In the genomic region with DNA sequence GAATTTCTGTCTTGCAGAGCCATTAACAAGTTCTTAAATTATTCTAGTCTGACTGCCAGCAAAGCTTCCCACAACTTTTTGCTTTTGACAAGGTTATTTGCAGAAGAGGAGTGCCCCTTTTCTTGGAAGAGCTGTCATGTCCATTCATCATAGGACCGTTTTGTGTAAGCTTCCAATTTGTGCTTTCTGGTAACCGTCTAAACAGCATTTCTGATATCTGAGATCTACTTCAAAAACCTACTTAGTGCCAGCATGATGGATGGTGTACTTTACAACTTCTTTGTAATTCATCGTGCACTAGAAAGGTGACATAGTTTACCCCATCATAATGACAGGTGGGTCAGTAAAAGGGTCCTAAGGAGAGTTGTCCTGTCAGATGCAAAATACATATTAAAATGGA, we compare ENCODE assay signal across 26 cellular contexts.
DNase-seq lines count a peak whose midpoint lies in the region; ATAC-seq, FAIRE-seq and TF ChIP-seq lines count a peak whose summit lies in the region.
"Had no signal": no experiment of that assay in that cellular context is flagged by ENCODE, and none has a peak within 500 bp of the region (broad histone marks: within the 10 kb centered on the region; RNA-seq: fewer than 3 reads in every experiment).

No MANE protein-coding gene starts in this region.

- H3K4me3 Mint-ChIP-seq in astrocyte (ENCODE audit: unreplicated experiment) (no peak overlapping the region), Caco-2 (ENCODE audit: unreplicated experiment) (no peak overlapping the region)
- H3K4me3 Mint-ChIP-seq: activated CD8-positive, alpha-beta T cell treated with anti-CD3 and anti-CD28 coated beads for 36 hours; activated naive CD8-positive, alpha-beta T cell; nephron had no signal

- DNase-seq in GM12891 (ENCODE audit: insufficient read length, low spot score) (no peak), NCI-H1417 (lab: John Stamatoyannopoulos, UW) (peak; percentile 34 to 90 (median 87)), NCI-H2227 treated with DMSO at 0.1 percent for 48 hours (lab: John Stamatoyannopoulos, UW) (peak; percentile 68), astrocyte (ENCODE audit: low read depth) (peak; percentile 4), Caco-2 (no peak)
- DNase-seq: activated CD8-positive, alpha-beta T cell treated with anti-CD3 and anti-CD28 coated beads for 36 hours; anterior cingulate cortex; COR-L47; foreskin fibroblast; KBM-7; NCI-H1930; NCI-H82; pancreas; RPMI8226; stimulated activated naive CD4-positive, alpha-beta T cell treated with Interleukin-2 at 50 U/mL for 16 hours; T-helper 2 cell had no signal

- POLR2A ChIA-PET in Caco-2 (lab: Charles Lee): no interaction called here

- peak; percentile 69 for FAIRE-seq in GM12891 (lab: Jason Lieb, UNC)
- no peak for FAIRE-seq in astrocyte (lab: Jason Lieb, UNC)

- H3K4me1 Mint-ChIP-seq in astrocyte (ENCODE audit: low read depth, unreplicated experiment): no peaks in the 10 kb centered on the region
- no peaks in the 10 kb centered on the region for H3K4me1 Mint-ChIP-seq in Caco-2 (ENCODE audit: low read depth, unreplicated experiment)
- H3K4me1 Mint-ChIP-seq: nephron had no signal

- no peaks in the 10 kb centered on the region for H3K9me3 ChIP-seq in astrocyte (ENCODE audit: insufficient read depth, low read depth, low read length)
- H3K9me3 ChIP-seq in Caco-2: no peaks in the 10 kb centered on the region
- H3K9me3 ChIP-seq: BLaER1 treated with 17β-estradiol and CSF1 and Interleukin-3, amounts not matched to agents 10 nM and 100 nM; pancreas had no signal

- CTCF ChIA-PET in Caco-2 (lab: Charles Lee): no interaction called here

- H3K36me3 Mint-ChIP-seq in astrocyte (ENCODE audit: low read depth, unreplicated experiment): no peaks in the 10 kb centered on the region
- H3K36me3 Mint-ChIP-seq in Caco-2 (ENCODE audit: insufficient read depth, unreplicated experiment): no peaks in the 10 kb centered on the region
- H3K36me3 Mint-ChIP-seq: activated naive CD8-positive, alpha-beta T cell had no signal

- H3K27me3 Mint-ChIP-seq in astrocyte (ENCODE audit: low read depth, unreplicated experiment) (no peaks in the 10 kb centered on the region), Caco-2 (ENCODE audit: insufficient read depth, unreplicated experiment) (no peaks in the 10 kb centered on the region)
- H3K27me3 Mint-ChIP-seq: activated CD8-positive, alpha-beta T cell treated with anti-CD3 and anti-CD28 coated beads for 36 hours; activated naive CD8-positive, alpha-beta T cell had no signal

- no peaks in the 10 kb centered on the region for H3K36me3 ChIP-seq in astrocyte (ENCODE audit: insufficient read depth, low read length)
- no peaks in the 10 kb centered on the region for H3K36me3 ChIP-seq in Caco-2 (ENCODE audit: control insufficient read depth, insufficient read depth, low read length)
- H3K36me3 ChIP-seq: cardiac muscle cell, pancreas had no signal

- TF ChIP-seq POLR2A in GM12891 (IDR thresholded peaks at IDR 0.05; ENCODE audit: low read depth, low read length): no peak

- H3K9me3 Mint-ChIP-seq in astrocyte (ENCODE audit: unreplicated experiment) (no peaks in the 10 kb centered on the region), Caco-2 (ENCODE audit: unreplicated experiment) (no peaks in the 10 kb centered on the region)
- H3K9me3 Mint-ChIP-seq: activated CD8-positive, alpha-beta T cell treated with anti-CD3 and anti-CD28 coated beads for 36 hours; activated T-helper 2 cell treated with anti-CD3 and anti-CD28 coated beads, Interferon-gamma antibody, Interleukin-2, Interleukin-4, amounts not matched to agents 10 μg/mL and 5 μg/mL and 100 μg/mL, durations not matched to agents 14 hours and 24 hours and 36 hours; nephron had no signal

- H3K4me1 ChIP-seq in astrocyte (ENCODE audit: insufficient read depth, low read length) (no peaks in the 10 kb centered on the region), Caco-2 (no peaks in the 10 kb centered on the region)
- H3K4me1 ChIP-seq: BLaER1 treated with 17β-estradiol and CSF1 and Interleukin-3, amounts not matched to agents 10 nM and 100 nM; pancreas had no signal

- H2AFZ ChIP-seq in astrocyte (ENCODE audit: low read depth, low read length): no peak overlapping the region

- TF ChIP-seq CTCF in astrocyte (IDR thresholded peaks at IDR 0.05; ENCODE audit: insufficient read depth, low read depth, low read length): no peak
- no peak for TF ChIP-seq CTCF in Caco-2 (IDR thresholded peaks at IDR 0.05; ENCODE audit: insufficient read depth in 1 of 2, low read depth in 1 of 2, low read length in 1 of 2, severe bottlenecking in 1 of 2, unreplicated experiment in 1 of 2)

- no peak overlapping the region for H3K27ac ChIP-seq in astrocyte (ENCODE audit: low read depth, low read length)
- H3K27ac ChIP-seq: BLaER1 treated with 17β-estradiol and CSF1 and Interleukin-3, amounts not matched to agents 10 nM and 100 nM; cardiac muscle cell; coronary artery; pancreas had no signal

- no peak overlapping the region for H3K4me3 ChIP-seq in astrocyte (ENCODE audit: insufficient read depth, low read depth, low read length)
- no peak overlapping the region for H3K4me3 ChIP-seq in Caco-2 (ENCODE audit: low read depth, low read length)
- H3K4me3 ChIP-seq: BLaER1 treated with 17β-estradiol and CSF1 and Interleukin-3, amounts not matched to agents 10 nM and 100 nM; cardiac muscle cell; coronary artery; pancreas had no signal

- no peak for ATAC-seq in HG03432 (IDR thresholded peaks at IDR 0.05; ENCODE audit: unreplicated experiment)
- ATAC-seq in GM19035 (IDR thresholded peaks at IDR 0.05; ENCODE audit: unreplicated experiment): no peak
- ATAC-seq: activated CD8-positive, alpha-beta T cell treated with anti-CD3 and anti-CD28 coated beads for 36 hours; HCT116; pancreas; sciatic nerve had no signal

- no peaks in the 10 kb centered on the region for H3K27me3 ChIP-seq in astrocyte (ENCODE audit: insufficient read depth, low read length)
- no peaks in the 10 kb centered on the region for H3K27me3 ChIP-seq in Caco-2 (replicated peaks; ENCODE audit: control insufficient read depth, insufficient read depth, low read length)
- H3K27me3 ChIP-seq: BLaER1 treated with 17β-estradiol and CSF1 and Interleukin-3, amounts not matched to agents 10 nM and 100 nM; cardiac muscle cell; pancreas had no signal

- BruUV-seq in Caco-2 (replicated peaks; lab: Mats Ljungman, UMichigan): no TSS peak

- H4K20me1 ChIP-seq in astrocyte (ENCODE audit: insufficient read depth, low read length): no peaks in the 10 kb centered on the region
- H4K20me1 ChIP-seq: BLaER1 treated with 17β-estradiol and CSF1 and Interleukin-3, amounts not matched to agents 10 nM and 100 nM had no signal

- no peak overlapping the region for H3K4me2 ChIP-seq in astrocyte (ENCODE audit: low read length)
- H3K4me2 ChIP-seq: BLaER1 treated with 17β-estradiol and CSF1 and Interleukin-3, amounts not matched to agents 10 nM and 100 nM had no signal

- H3K27ac Mint-ChIP-seq in astrocyte (ENCODE audit: unreplicated experiment) (no peak overlapping the region), Caco-2 (ENCODE audit: unreplicated experiment) (no peak overlapping the region)
- H3K27ac Mint-ChIP-seq: activated CD8-positive, alpha-beta T cell treated with anti-CD3 and anti-CD28 coated beads for 36 hours; activated naive CD8-positive, alpha-beta T cell; activated T-helper 2 cell treated with anti-CD3 and anti-CD28 coated beads, Interferon-gamma antibody, Interleukin-2, Interleukin-4, amounts not matched to agents 10 μg/mL and 5 μg/mL and 100 μg/mL, durations not matched to agents 14 hours and 24 hours and 36 hours; nephron had no signal

- intact Hi-C loops in Caco-2 (cut with micrococcal nuclease; ENCODE audit: unreplicated experiment): no loop called here

- no peaks in the 10 kb centered on the region for H3K79me2 ChIP-seq in astrocyte (ENCODE audit: insufficient read depth, low read length)

- H3K9ac ChIP-seq in astrocyte (ENCODE audit: low read length): no peak overlapping the region
- H3K9ac ChIP-seq: BLaER1 treated with 17β-estradiol and CSF1 and Interleukin-3, amounts not matched to agents 10 nM and 100 nM had no signal

TF ChIP-seq in GM12891, 5 proteins besides CTCF, POLR2A, EP300 and RAD21:
- TF ChIP-seq SPI1 (IDR thresholded peaks at IDR 0.05; ENCODE audit: low read depth, low read length) (no peak), POU2F2 (IDR thresholded peaks at IDR 0.05; ENCODE audit: low read depth, low read length) (no peak), POLR2AphosphoS5 (IDR thresholded peaks at IDR 0.05; ENCODE audit: low read depth, low read length) (no peak), TAF1 (IDR thresholded peaks at IDR 0.05; ENCODE audit: low read depth, low read length) (no peak), PAX5 (IDR thresholded peaks at IDR 0.05; ENCODE audit: insufficient read depth, low read length, severe bottlenecking) (no peak)

Comparison
In these comparisons a context has a peak if more than half of its experiments do, and no peak if none do; other contexts are left out.
1. DNase-seq: peak in NCI-H1417 (3 of 3), NCI-H2227 treated with DMSO at 0.1 percent for 48 hours (single experiment) and astrocyte (single experiment); none in GM12891 (single experiment) and Caco-2 (0 of 2).